8 cellular contexts compared by ENCODE assay signal in genomic region chr10:96511044-96511945, GRCh38. TPM values are rescaled to one million over a fixed set of nuclear protein-coding genes. Genes with fewer than 3 reads are reported as not detected.
DNase-seq lines count a peak whose midpoint lies in the region; ATAC-seq, FAIRE-seq and TF ChIP-seq lines count a peak whose summit lies in the region.

No MANE protein-coding gene starts in this region.

- no peak overlapping the region for H2AFZ ChIP-seq in PC-9

- no peaks in the 10 kb centered on the region for H3K9me2 ChIP-seq in PC-9 (ENCODE audit: insufficient read depth)

- H3K9me3 Mint-ChIP-seq in Calu3 (ENCODE audit: low read depth, unreplicated experiment): no peaks in the 10 kb centered on the region
- no peaks in the 10 kb centered on the region for H3K9me3 Mint-ChIP-seq in endothelial cell (ENCODE audit: unreplicated experiment)
- no peaks in the 10 kb centered on the region for H3K9me3 Mint-ChIP-seq in nephron

- H3K27me3 Mint-ChIP-seq in Calu3 (ENCODE audit: unreplicated experiment) (peaks cover 16% of the 10 kb centered on the region), endothelial cell (ENCODE audit: unreplicated experiment) (peaks cover 18% of the 10 kb centered on the region), nephron (ENCODE audit: low read depth) (peaks cover 64% of the 10 kb centered on the region)

- intact Hi-C loops in Calu3 (cut with micrococcal nuclease; ENCODE audit: unreplicated experiment) (loop anchor here (5.0 kb wide), 1 partner anchor 114 kb away; no protein-coding TSS in a partner anchor), PC-9 (cut with micrococcal nuclease; ENCODE audit: unreplicated experiment) (loop anchor here (1.0 kb wide), 3 partner anchors 115 to 141 kb away; no protein-coding TSS in a partner anchor)

- no peaks in the 10 kb centered on the region for H4K20me1 ChIP-seq in PC-9 (ENCODE audit: insufficient read depth)

- H3K9me3 ChIP-seq in PC-9 (ENCODE audit: insufficient read depth, low read depth): no peaks in the 10 kb centered on the region

- H3K27ac ChIP-seq in PC-9: no peak overlapping the region

- H3F3A ChIP-seq in PC-9 (ENCODE audit: insufficient read depth, low read depth): no peaks in the 10 kb centered on the region; the same call in 1 of the 2 replicates

- H3K27me3 ChIP-seq in PC-9 (ENCODE audit: insufficient read depth, low read depth): no peaks in the 10 kb centered on the region

- H3K4me1 Mint-ChIP-seq in Calu3 (ENCODE audit: low read depth, unreplicated experiment) (no peaks in the 10 kb centered on the region), endothelial cell (ENCODE audit: unreplicated experiment) (peaks cover 11% of the 10 kb centered on the region), nephron (peaks cover 32% of the 10 kb centered on the region)

- H3K27ac Mint-ChIP-seq in Calu3 (ENCODE audit: unreplicated experiment) (no peak overlapping the region), endothelial cell (ENCODE audit: unreplicated experiment) (no peak overlapping the region), nephron (no peak overlapping the region)

- H3K36me3 ChIP-seq in PC-9 (ENCODE audit: low read depth): no peaks in the 10 kb centered on the region

- peak; percentile 24 for TF ChIP-seq CTCF in Calu3 (IDR thresholded peaks at IDR 0.05; ENCODE audit: unreplicated experiment)
- peak; percentile 59 for TF ChIP-seq CTCF in PC-9 (conservative IDR thresholded peaks at IDR 0.05)
- peak; percentile 24 for TF ChIP-seq CTCF in endothelial cell (IDR thresholded peaks at IDR 0.05; ENCODE audit: unreplicated experiment)
- TF ChIP-seq CTCF in nephron (IDR thresholded peaks at IDR 0.05; ENCODE audit: unreplicated experiment in 3 of 3): peak; percentile 47 to 64 (median 56)

- DNase-seq in Calu3 (peak; percentile 41), GM18507 (ENCODE audit: extremely low spot score, insufficient read length, low read depth) (no peak), PC-9 (peak in 1 of 2 experiments; percentile 26), endothelial cell (ENCODE audit: low spot score) (peak; percentile 64)

- CTCF ChIA-PET in Calu3 (lab: Charles Lee): interaction anchor here (0.6 to 1.0 kb wide), 3 partner anchors 136 to 176 kb away, joined by 3 read pairs; no protein-coding TSS in a partner anchor
- CTCF ChIA-PET in PC-9 (lab: Charles Lee): no interaction called here

- FAIRE-seq in GM18507 (lab: Jason Lieb, UNC): peak; percentile 83

- H3K4me3 Mint-ChIP-seq in Calu3 (ENCODE audit: low read depth, unreplicated experiment): peak overlapping the region; percentile 78
- H3K4me3 Mint-ChIP-seq in endothelial cell (ENCODE audit: unreplicated experiment): no peak overlapping the region
- H3K4me3 Mint-ChIP-seq in nephron: peak overlapping the region; percentile 74 to 85 (median 84)

- no TSS peak for BruUV-seq in Calu3 (replicated peaks; lab: Mats Ljungman, UMichigan)
- no TSS peak for BruUV-seq in PC-9 (replicated peaks; lab: Mats Ljungman, UMichigan)

- H3K4me3 ChIP-seq in PC-9: no peak overlapping the region

- no peak overlapping the region for H3K4me2 ChIP-seq in PC-9

- ATAC-seq in GM21576 (IDR thresholded peaks at IDR 0.05; ENCODE audit: unreplicated experiment) (no peak), GM21390 (IDR thresholded peaks at IDR 0.05; ENCODE audit: unreplicated experiment) (no peak), GM21825 (IDR thresholded peaks at IDR 0.05; ENCODE audit: unreplicated experiment) (no peak)

- H3K79me2 ChIP-seq in PC-9 (ENCODE audit: low read depth): no peaks in the 10 kb centered on the region

- H3K4me1 ChIP-seq in PC-9 (replicated peaks; ENCODE audit: insufficient read depth): no peaks in the 10 kb centered on the region

- POLR2A ChIA-PET in PC-9 (lab: Charles Lee; ENCODE audit: unreplicated experiment): no interaction called here

- H3K36me3 Mint-ChIP-seq in Calu3 (ENCODE audit: insufficient read depth, unreplicated experiment) (peaks cover 20% of the 10 kb centered on the region), endothelial cell (ENCODE audit: low read depth, unreplicated experiment) (no peaks in the 10 kb centered on the region), nephron (ENCODE audit: low read depth) (no peaks in the 10 kb centered on the region)

RNA-seq across cellular contexts. Expression of gene TLL2, which starts 2.4 kb away (rescaled TPM):
- total RNA-seq in Calu3 (2022): 0.44 and 0.66 TPM in 2 replicates
- total RNA-seq in PC-9 (2021): 0.15 TPM in 1 of 2 replicates, not detected in the other
- total RNA-seq in endothelial cell (ENCODE audit: unreplicated experiment): 0.41 TPM
